16 cellular contexts compared by ENCODE assay signal in the genomic region with DNA sequence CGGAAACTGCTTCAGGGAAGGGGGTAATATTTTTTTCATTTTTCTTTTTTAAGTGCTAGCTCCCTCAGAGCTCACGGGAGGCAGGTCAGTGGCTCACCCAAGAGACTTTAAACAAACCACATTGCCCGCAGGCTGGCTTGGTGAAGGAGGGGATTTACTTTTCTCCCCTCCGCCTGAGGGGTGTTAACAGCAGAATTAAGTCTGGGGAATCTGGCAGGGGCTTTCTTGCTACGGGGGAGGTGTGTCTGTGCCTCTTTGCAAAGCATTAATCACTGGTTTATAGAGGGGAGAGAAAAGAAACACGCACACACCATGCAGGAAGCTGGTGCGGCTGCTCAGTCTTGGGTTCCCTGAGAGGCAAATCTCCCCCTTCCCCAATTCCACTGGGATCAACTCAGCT. TPM values are rescaled to one million over a fixed set of nuclear protein-coding genes. Genes with fewer than 3 reads are reported as not detected.
A peak's percentile ranks its signal among the peaks of the same experiment; 100 is the strongest.
DNase-seq lines count a peak whose midpoint lies in the region; ATAC-seq, FAIRE-seq and TF ChIP-seq lines count a peak whose summit lies in the region.
"Had no signal": no experiment of that assay in that cellular context is flagged by ENCODE, and none has a peak within 500 bp of the region (broad histone marks: within the 10 kb centered on the region; RNA-seq: fewer than 3 reads in every experiment).

No MANE protein-coding gene starts in this region.

- no peak overlapping the region for H3K4me3 ChIP-seq in GM23248
- H3K4me3 ChIP-seq in kidney (ENCODE audit: low read length in 2 of 2), result no peak overlapping the region
- H3K4me3 ChIP-seq in smooth muscle cell, result peak overlapping the region; percentile 13
- H3K4me3 ChIP-seq: SJCRH30 had no signal

- H3K4me1 ChIP-seq in GM23248 (ENCODE audit: insufficient read depth), result no peaks in the 10 kb centered on the region
- no peaks in the 10 kb centered on the region for H3K4me1 ChIP-seq in kidney (ENCODE audit: control insufficient read depth in 1 of 2, insufficient read depth in 1 of 2, low read depth in 1 of 2, low read length in 2 of 2)
- H3K4me1 ChIP-seq in smooth muscle cell (ENCODE audit: low read depth), result peaks cover 20% of the 10 kb centered on the region
- H3K4me1 ChIP-seq: SJCRH30 had no signal

- no peak for FAIRE-seq in kidney (lab: Jason Lieb, UNC)

- no peak overlapping the region for H3K9ac ChIP-seq in GM23248
- H3K9ac ChIP-seq in kidney (ENCODE audit: low read length in 2 of 2), result no peak overlapping the region
- H3K9ac ChIP-seq in smooth muscle cell (ENCODE audit: low read depth), result no peak overlapping the region

- H3K4me2 ChIP-seq in GM23248 (ENCODE audit: unreplicated experiment) (no peak overlapping the region), smooth muscle cell (peak overlapping the region; percentile 73)

- H3K27me3 ChIP-seq in GM23248 (replicated peaks; ENCODE audit: insufficient read depth) (no peaks in the 10 kb centered on the region), smooth muscle cell (ENCODE audit: low read depth) (peaks cover 5% of the 10 kb centered on the region)
- H3K27me3 ChIP-seq: SJCRH30 had no signal

- 40 to 48% methylated on average over 7 of the region's 7 CpGs for WGBS in GM23248 (ENCODE audit: low coverage in 1 of 2, low lambda C conversion rate in 2 of 2, missing lambda C conversion rate in 2 of 2), 2 experiments
- WGBS in smooth muscle cell (ENCODE audit: low lambda C conversion rate), result 11% methylated on average over 7 of the region's 7 CpGs

- TF ChIP-seq CTCF in kidney (IDR thresholded peaks at IDR 0.05; ENCODE audit: borderline replicate concordance, extremely low read depth, insufficient read depth) (no peak), smooth muscle cell (IDR thresholded peaks at IDR 0.05; ENCODE audit: borderline replicate concordance, insufficient read depth, poor library complexity, severe bottlenecking) (no peak)

- H3K36me3 Mint-ChIP-seq in activated CD4-positive, alpha-beta memory T cell treated with anti-CD3 and anti-CD28 coated beads for 36 hours, result no peaks in the 10 kb centered on the region

- H2AFZ ChIP-seq in GM23248 (peak overlapping the region; percentile 36; the same call in 1 of the 2 replicates), smooth muscle cell (ENCODE audit: low read depth) (no peak overlapping the region)

- no peak for ATAC-seq in Right ventricle myocardium inferior

- in situ Hi-C loops in GM23248 (cut with MboI), result no loop called here

- no peak for DNase-seq in GM23248
- peak; percentile 61 for DNase-seq in NCI-H82 treated with DMSO at 0.1 percent for 48 hours (lab: John Stamatoyannopoulos, UW; ENCODE audit: unreplicated experiment)
- peak; percentile 22 for DNase-seq in kidney
- no peak for DNase-seq in smooth muscle cell (lab: John Stamatoyannopoulos, UW; ENCODE audit: unreplicated experiment)
- no peak for DNase-seq in occipital lobe (lab: John Stamatoyannopoulos, UW)
- DNase-seq in activated CD4-positive, alpha-beta memory T cell treated with anti-CD3 and anti-CD28 coated beads for 36 hours, result no peak
- DNase-seq in Right ventricle myocardium inferior (ENCODE audit: missing footprints), result no peak
- DNase-seq: Calu3; CD4-positive, alpha-beta T cell; DMS53; Karpas-422; NCI-H1105; NCI-H1694 treated with DMSO at 0.1 percent for 48 hours; NCI-H526 treated with DMSO at 0.1 percent for 48 hours; RPMI8226; SJCRH30 had no signal

- CTCF ChIA-PET in activated CD4-positive, alpha-beta memory T cell treated with anti-CD3 and anti-CD28 coated beads for 36 hours (lab: Charles Lee), result no interaction called here

- H3K27me3 Mint-ChIP-seq in activated CD4-positive, alpha-beta memory T cell treated with anti-CD3 and anti-CD28 coated beads for 36 hours, result peaks cover 9% of the 10 kb centered on the region

- intact Hi-C loops in kidney (cut with DNase I), result no loop called here
- intact Hi-C loops in activated CD4-positive, alpha-beta memory T cell treated with anti-CD3 and anti-CD28 coated beads for 36 hours (cut with micrococcal nuclease), result no loop called here
- intact Hi-C loops in Right ventricle myocardium inferior (cut with DNase I), result no loop called here

- no peak overlapping the region for H3K4me3 Mint-ChIP-seq in activated CD4-positive, alpha-beta memory T cell treated with anti-CD3 and anti-CD28 coated beads for 36 hours
- H3K4me3 Mint-ChIP-seq: CD4-positive, alpha-beta T cell had no signal

- H3K79me2 ChIP-seq in GM23248 (ENCODE audit: insufficient read depth) (no peaks in the 10 kb centered on the region), smooth muscle cell (ENCODE audit: low read depth) (no peaks in the 10 kb centered on the region)

- no peaks in the 10 kb centered on the region for H3K9me3 Mint-ChIP-seq in activated CD4-positive, alpha-beta memory T cell treated with anti-CD3 and anti-CD28 coated beads for 36 hours

- H3K4me1 Mint-ChIP-seq in activated CD4-positive, alpha-beta memory T cell treated with anti-CD3 and anti-CD28 coated beads for 36 hours (ENCODE audit: low read depth), result no peaks in the 10 kb centered on the region

- H3K9me2 ChIP-seq in GM23248 (ENCODE audit: insufficient read depth), result no peaks in the 10 kb centered on the region

- no peaks in the 10 kb centered on the region for H3K36me3 ChIP-seq in GM23248 (ENCODE audit: low read depth)
- no peaks in the 10 kb centered on the region for H3K36me3 ChIP-seq in kidney (ENCODE audit: control insufficient read depth in 1 of 2, insufficient read depth in 2 of 2, low read length in 2 of 2)
- no peaks in the 10 kb centered on the region for H3K36me3 ChIP-seq in smooth muscle cell (ENCODE audit: low read depth)
- H3K36me3 ChIP-seq: SJCRH30 had no signal

- H3K27ac ChIP-seq in GM23248, result no peak overlapping the region
- no peak overlapping the region for H3K27ac ChIP-seq in kidney (ENCODE audit: low read depth in 2 of 2, low read length in 2 of 2)
- H3K27ac ChIP-seq in smooth muscle cell (ENCODE audit: low read depth), result peak overlapping the region; percentile 12
- H3K27ac ChIP-seq: SJCRH30 had no signal

- POLR2A ChIA-PET in activated CD4-positive, alpha-beta memory T cell treated with anti-CD3 and anti-CD28 coated beads for 36 hours (lab: Charles Lee), result no interaction called here

- H3K9me3 ChIP-seq in GM23248 (ENCODE audit: low read depth) (no peaks in the 10 kb centered on the region), kidney (ENCODE audit: control insufficient read depth in 1 of 2, low read length in 2 of 2) (peaks cover 2 to 5% of the 10 kb centered on the region in 2 donors), smooth muscle cell (replicated peaks; ENCODE audit: low read depth) (no peaks in the 10 kb centered on the region)
- H3K9me3 ChIP-seq: SJCRH30 had no signal

- no peak overlapping the region for H3K27ac Mint-ChIP-seq in activated CD4-positive, alpha-beta memory T cell treated with anti-CD3 and anti-CD28 coated beads for 36 hours
- H3K27ac Mint-ChIP-seq: CD4-positive, alpha-beta T cell had no signal

- H4K20me1 ChIP-seq in GM23248 (ENCODE audit: insufficient read depth), result no peaks in the 10 kb centered on the region
- no peaks in the 10 kb centered on the region for H4K20me1 ChIP-seq in smooth muscle cell (ENCODE audit: low read depth)

- H3F3A ChIP-seq in GM23248 (ENCODE audit: insufficient read depth) (no peaks in the 10 kb centered on the region), smooth muscle cell (ENCODE audit: low read depth) (peaks cover 10% of the 10 kb centered on the region)

RNA-seq across cellular contexts. Expression of gene TBX3, which starts 26.2 kb away (rescaled TPM):
- 25.1 and 34.0 TPM in 2 replicates for total RNA-seq in GM23248 (2014; rRNA removed; shearing (Covaris generic))
- polyA plus RNA-seq in GM23248 (2016; fragmentation: Nextera tagmentation; extraction: Ambion mirVana), result 29.2 TPM in 2 replicates
- total RNA-seq in kidney, result 18.0 TPM
- polyA plus RNA-seq in kidney (ENCODE audit: insufficient read depth, low read depth, low replicate concordance), result 10.5 TPM
- 100 and 104 TPM in 2 replicates for total RNA-seq in smooth muscle cell
- 100 and 110 TPM in 2 replicates for polyA plus RNA-seq in smooth muscle cell
- total RNA-seq in occipital lobe, result 1.2 TPM
- total RNA-seq in activated CD4-positive, alpha-beta memory T cell treated with anti-CD3 and anti-CD28 coated beads for 36 hours, result not detected
- 11.9 TPM for total RNA-seq in Right ventricle myocardium inferior
- total RNA-seq: SJCRH30 had no signal

Comparison
In these comparisons a context has a peak if more than half of its experiments do, and no peak if none do; other contexts are left out.
1. DNase-seq: peak in NCI-H82 treated with DMSO at 0.1 percent for 48 hours (single experiment) and kidney (single experiment); none in GM23248 (single experiment), smooth muscle cell (single experiment), occipital lobe (single experiment), activated CD4-positive, alpha-beta memory T cell treated with anti-CD3 and anti-CD28 coated beads for 36 hours (single experiment) and Right ventricle myocardium inferior (single experiment).